20 cellular contexts compared by ENCODE assay signal in the genomic region with DNA sequence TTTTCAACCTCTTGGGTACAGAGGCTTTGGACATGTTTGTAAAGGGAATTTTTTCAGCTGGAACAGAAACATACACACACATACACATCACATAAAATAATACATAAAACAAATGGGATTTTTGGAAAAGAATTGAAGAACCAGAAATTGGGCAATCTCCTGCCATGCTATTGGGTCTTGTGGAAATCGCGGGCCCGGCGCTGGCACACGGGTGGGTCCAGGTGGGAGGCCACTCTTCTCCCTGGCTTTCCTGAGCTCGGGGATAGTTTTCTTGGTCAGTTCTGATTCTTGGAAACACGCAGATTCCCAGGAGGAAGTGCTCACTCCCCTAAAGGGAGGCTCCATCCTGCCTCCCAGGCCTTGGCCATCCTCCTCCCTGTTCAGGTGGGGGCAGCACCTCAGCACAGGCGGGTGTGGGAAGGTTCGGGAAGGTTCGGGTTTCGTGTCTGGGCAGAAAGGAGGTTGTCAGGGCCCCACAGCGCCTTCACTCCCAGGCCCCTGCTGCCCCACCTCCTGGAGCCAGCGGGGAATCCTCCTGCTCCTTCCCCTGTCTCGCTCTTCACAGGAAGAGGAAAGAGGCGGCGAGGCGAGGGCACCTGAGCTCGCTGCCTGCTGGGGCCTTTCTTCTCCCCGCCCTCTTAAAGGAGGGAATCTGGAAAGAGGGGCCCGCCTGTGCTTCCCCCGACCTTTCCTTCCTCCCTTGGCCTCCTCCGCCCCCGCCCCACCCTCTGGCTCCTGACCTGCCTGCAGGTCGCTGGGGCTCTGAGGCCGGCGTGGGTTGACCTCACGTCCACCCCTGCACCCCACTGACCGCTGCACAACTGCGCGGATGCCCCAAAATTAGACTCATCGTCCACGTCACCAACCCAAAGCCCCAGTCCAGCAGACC.
A peak's percentile ranks its signal among the peaks of the same experiment; 100 is the strongest.
DNase-seq lines count a peak whose midpoint lies in the region; ATAC-seq lines count a peak whose summit lies in the region.
"Had no signal": no experiment of that assay in that cellular context is flagged by ENCODE, and none has a peak within 500 bp of the region (broad histone marks: within the 10 kb centered on the region; RNA-seq: fewer than 3 reads in every experiment).

No MANE protein-coding gene starts in this region.

- ATAC-seq in right cardiac atrium (no peak), left colon (no peak)
- ATAC-seq: HCT116 had no signal

- no peak overlapping the region for H3K4ac ChIP-seq in mesendoderm (ENCODE audit: low read depth, low read length)

- intact Hi-C loops in cardiac septum (cut with DNase I) (no loop called here), right cardiac atrium (cut with DNase I) (no loop called here), left colon (cut with DNase I, micrococcal nuclease) (no loop called here), head of caudate nucleus (cut with DNase I) (no loop called here)

- no peaks in the 10 kb centered on the region for H3K79me2 ChIP-seq in mesendoderm (ENCODE audit: control insufficient read depth, insufficient read depth, low read length)

- H3K36me3 ChIP-seq in iPS-15b (ENCODE audit: control insufficient read depth, insufficient read depth, low read length) = no peaks in the 10 kb centered on the region
- no peaks in the 10 kb centered on the region for H3K36me3 ChIP-seq in mesendoderm (ENCODE audit: control insufficient read depth, insufficient read depth, low read length)

- H3K4me1 ChIP-seq in right cardiac atrium (ENCODE audit: control insufficient read depth, insufficient read depth, low read length) (no peaks in the 10 kb centered on the region), iPS-15b (ENCODE audit: control insufficient read depth, insufficient read depth, low read length) (peaks cover 2% of the 10 kb centered on the region), mesendoderm (ENCODE audit: control insufficient read depth, low read depth, low read length) (no peaks in the 10 kb centered on the region)

- no peak overlapping the region for H4K8ac ChIP-seq in mesendoderm (ENCODE audit: low read depth, low read length)

- H2AK5ac ChIP-seq in mesendoderm (ENCODE audit: low read length) = no peak overlapping the region

- no peak overlapping the region for H2BK15ac ChIP-seq in mesendoderm (replicated peaks; ENCODE audit: low read depth)

- no peak overlapping the region for H2BK5ac ChIP-seq in mesendoderm (ENCODE audit: low read length)

- H2BK120ac ChIP-seq in mesendoderm (ENCODE audit: low read depth, low read length) = no peak overlapping the region

- DNase-seq in cardiac septum (ENCODE audit: low spot score) = peak; percentile 68
- DNase-seq in right cardiac atrium = no peak
- peak; percentile 48 for DNase-seq in mesendoderm
- no peak for DNase-seq in left colon
- no peak for DNase-seq in head of caudate nucleus
- no peak for DNase-seq in NCI-H2227 treated with DMSO at 0.1 percent for 48 hours (lab: John Stamatoyannopoulos, UW)
- DNase-seq in GF-D8 (lab: John Stamatoyannopoulos, UW) = no peak
- DNase-seq: Calu3, DMS79 treated with DMSO at 0.1 percent for 48 hours, MM.1S, NCI-H1417, NCI-H1694, NCI-H2029 treated with DMSO at 0.1 percent for 48 hours, NCI-H69, Right ventricle myocardium superior, RPMI8226 had no signal

- H3K4me3 ChIP-seq in right cardiac atrium (ENCODE audit: low read length) (no peak overlapping the region), iPS-15b (ENCODE audit: low read depth, low read length) (peak overlapping the region; percentile 26), mesendoderm (ENCODE audit: low read length) (no peak overlapping the region)

- no peak overlapping the region for H4K5ac ChIP-seq in mesendoderm (ENCODE audit: low read length)

- H3K9me3 ChIP-seq in right cardiac atrium (ENCODE audit: control insufficient read depth, low read length) (no peaks in the 10 kb centered on the region), iPS-15b (ENCODE audit: control insufficient read depth, insufficient read depth, low read length) (no peaks in the 10 kb centered on the region)

- H3K4me2 ChIP-seq in mesendoderm (ENCODE audit: low read length) = peak overlapping the region; percentile 40
- H3K4me2 ChIP-seq: KMS-11 had no signal

- H3K27me3 ChIP-seq in right cardiac atrium (ENCODE audit: control insufficient read depth, insufficient read depth) = no peaks in the 10 kb centered on the region
- H3K27me3 ChIP-seq in iPS-15b (ENCODE audit: control insufficient read depth, insufficient read depth, low read length) = peaks cover 4% of the 10 kb centered on the region
- no peaks in the 10 kb centered on the region for H3K27me3 ChIP-seq in mesendoderm (ENCODE audit: insufficient read depth, low read length, poor library complexity)

- no peak overlapping the region for H3K9ac ChIP-seq in iPS-15b (ENCODE audit: low read depth, low read length)
- peak overlapping the region; percentile 30 for H3K9ac ChIP-seq in mesendoderm (ENCODE audit: low read length)
- H3K9ac ChIP-seq: KMS-11 had no signal

- 80% methylated on average over 32 of the region's 32 CpGs for WGBS in right cardiac atrium
- WGBS in mesendoderm (ENCODE audit: extremely low coverage, insufficient coverage, low lambda C conversion rate) = no CpG with 5 or more reads among the region's 32 CpGs

- no peaks in the 10 kb centered on the region for H3K79me1 ChIP-seq in mesendoderm (ENCODE audit: low read length)

- peak overlapping the region; percentile 73 for H3K56ac ChIP-seq in mesendoderm (ENCODE audit: low read length)

- H3K23ac ChIP-seq in mesendoderm (ENCODE audit: low read length) = no peak overlapping the region

- H3K18ac ChIP-seq in mesendoderm (ENCODE audit: low read length) = no peak overlapping the region

- no peak overlapping the region for H3K27ac ChIP-seq in right cardiac atrium (ENCODE audit: low read length)
- H3K27ac ChIP-seq in mesendoderm (ENCODE audit: low read depth, low read length) = no peak overlapping the region
- H3K27ac ChIP-seq: 22Rv1, KMS-11 had no signal

Comparison
In these comparisons a context has a peak if more than half of its experiments do, and no peak if none do; other contexts are left out.
1. DNase-seq: peak in cardiac septum (single experiment) and mesendoderm (single experiment); none in right cardiac atrium (0 of 3), left colon (0 of 2), head of caudate nucleus (0 of 42), NCI-H2227 treated with DMSO at 0.1 percent for 48 hours (single experiment) and GF-D8 (single experiment).